13 cellular contexts compared by ENCODE assay signal in genomic region chr12:91947459-91947858, GRCh38.
DNase-seq lines count a peak whose midpoint lies in the region; ATAC-seq and TF ChIP-seq lines count a peak whose summit lies in the region.
"Had no signal": no experiment of that assay in that cellular context is flagged by ENCODE, and none has a peak within 500 bp of the region (broad histone marks: within the 10 kb centered on the region; RNA-seq: fewer than 3 reads in every experiment).

No MANE protein-coding gene starts in this region.

- CTCF ChIA-PET in MCF 10A (lab: Yijun Ruan, JAX), result no interaction called here

- H3K4me3 ChIP-seq in upper lobe of right lung (no peak overlapping the region), adrenal gland (no peak overlapping the region)
- H3K4me3 ChIP-seq: dorsolateral prefrontal cortex, psoas muscle, SK-N-MC had no signal

- 80 to 91% (median 88%) methylated on average over 5 of the region's 5 CpGs for WGBS in adrenal gland, 4 donors

- peak; percentile 88 for ATAC-seq in activated naive CD8-positive, alpha-beta T cell treated with anti-CD3 and anti-CD28 coated beads, Interleukin-2, amount 50 U/mL, for 24 hours
- peak; percentile 98 for ATAC-seq in HG02870 (IDR thresholded peaks at IDR 0.05; ENCODE audit: unreplicated experiment)
- peak; percentile 81 for ATAC-seq in upper lobe of right lung
- ATAC-seq in GM21526 (IDR thresholded peaks at IDR 0.05; ENCODE audit: low FRiP score, unreplicated experiment), result no peak
- ATAC-seq: psoas muscle had no signal

- no peak overlapping the region for H3K4me3 Mint-ChIP-seq in activated naive CD8-positive, alpha-beta T cell treated with anti-CD3 and anti-CD28 coated beads, Interleukin-2, amount 50 U/mL, for 24 hours
- H3K4me3 Mint-ChIP-seq in activated naive CD8-positive, alpha-beta T cell treated with anti-CD3 and anti-CD28 coated beads for 36 hours, result no peak overlapping the region
- no peak overlapping the region for H3K4me3 Mint-ChIP-seq in MCF 10A (ENCODE audit: unreplicated experiment)

- POLR2A ChIA-PET in MCF 10A (lab: Yijun Ruan, JAX), result interaction anchor here (1.7 kb wide), 1 partner anchor 9 kb away, joined by 5 read pairs; no protein-coding TSS in a partner anchor

- peaks cover 12% of the 10 kb centered on the region for H3K9me3 Mint-ChIP-seq in activated naive CD8-positive, alpha-beta T cell treated with anti-CD3 and anti-CD28 coated beads, Interleukin-2, amount 50 U/mL, for 24 hours
- H3K9me3 Mint-ChIP-seq in activated naive CD8-positive, alpha-beta T cell treated with anti-CD3 and anti-CD28 coated beads for 36 hours, result peaks cover 6% of the 10 kb centered on the region
- H3K9me3 Mint-ChIP-seq in MCF 10A (ENCODE audit: unreplicated experiment), result no peaks in the 10 kb centered on the region

- TF ChIP-seq CTCF in upper lobe of right lung (IDR thresholded peaks at IDR 0.05), result no peak
- TF ChIP-seq CTCF in adrenal gland (IDR thresholded peaks at IDR 0.05), result no peak
- TF ChIP-seq CTCF in MCF 10A (IDR thresholded peaks at IDR 0.05; ENCODE audit: unreplicated experiment), result no peak

- TF ChIP-seq POLR2A in adrenal gland (IDR thresholded peaks at IDR 0.05), result no peak

- peaks cover 14% of the 10 kb centered on the region for H3K4me1 Mint-ChIP-seq in activated naive CD8-positive, alpha-beta T cell treated with anti-CD3 and anti-CD28 coated beads, Interleukin-2, amount 50 U/mL, for 24 hours
- peaks cover 7% of the 10 kb centered on the region for H3K4me1 Mint-ChIP-seq in activated naive CD8-positive, alpha-beta T cell treated with anti-CD3 and anti-CD28 coated beads for 36 hours
- no peaks in the 10 kb centered on the region for H3K4me1 Mint-ChIP-seq in MCF 10A (ENCODE audit: insufficient read depth, unreplicated experiment)

- no peaks in the 10 kb centered on the region for H3K27me3 ChIP-seq in upper lobe of right lung
- H3K27me3 ChIP-seq in adrenal gland, result no peaks in the 10 kb centered on the region
- H3K27me3 ChIP-seq: dorsolateral prefrontal cortex had no signal

- H3K4me1 ChIP-seq in upper lobe of right lung (no peaks in the 10 kb centered on the region), adrenal gland (replicated peaks in 1 of 2) (no peaks in the 10 kb centered on the region)
- H3K4me1 ChIP-seq: psoas muscle had no signal

- no TSS peak for BruUV-seq in MCF 10A (replicated peaks; lab: Mats Ljungman, UMichigan)

- no peak overlapping the region for H3K27ac Mint-ChIP-seq in activated naive CD8-positive, alpha-beta T cell treated with anti-CD3 and anti-CD28 coated beads, Interleukin-2, amount 50 U/mL, for 24 hours
- no peak overlapping the region for H3K27ac Mint-ChIP-seq in activated naive CD8-positive, alpha-beta T cell treated with anti-CD3 and anti-CD28 coated beads for 36 hours
- no peak overlapping the region for H3K27ac Mint-ChIP-seq in MCF 10A (ENCODE audit: low read depth, unreplicated experiment)

- H3K27ac ChIP-seq in upper lobe of right lung (no peak overlapping the region), adrenal gland (no peak overlapping the region)
- H3K27ac ChIP-seq: dorsolateral prefrontal cortex, psoas muscle, SK-N-MC had no signal

- intact Hi-C loops in upper lobe of right lung (cut with DNase I), result no loop called here
- intact Hi-C loops in adrenal gland (cut with DNase I), result no loop called here
- intact Hi-C loops in MCF 10A (cut with micrococcal nuclease), result no loop called here

- no peak for DNase-seq in activated naive CD8-positive, alpha-beta T cell treated with anti-CD3 and anti-CD28 coated beads, Interleukin-2, amount 50 U/mL, for 24 hours
- no peak for DNase-seq in activated naive CD8-positive, alpha-beta T cell treated with anti-CD3 and anti-CD28 coated beads for 36 hours
- DNase-seq in MV-4-11 (lab: John Stamatoyannopoulos, UW) (peak; percentile 87), upper lobe of right lung (no peak), adrenal gland (no peak), MCF 10A (ENCODE audit: unreplicated experiment) (no peak)
- DNase-seq: activated CD4-positive, alpha-beta T cell treated with anti-CD3 and anti-CD28 coated beads, Interleukin-2, amount 50 U/mL, for 1 hour; amniotic stem cell; dorsolateral prefrontal cortex; psoas muscle had no signal

- no peaks in the 10 kb centered on the region for H3K36me3 ChIP-seq in upper lobe of right lung
- H3K36me3 ChIP-seq in adrenal gland (replicated peaks in 1 of 2), result no peaks in the 10 kb centered on the region

- H3K27me3 Mint-ChIP-seq in activated naive CD8-positive, alpha-beta T cell treated with anti-CD3 and anti-CD28 coated beads, Interleukin-2, amount 50 U/mL, for 24 hours, result no peaks in the 10 kb centered on the region
- no peaks in the 10 kb centered on the region for H3K27me3 Mint-ChIP-seq in activated naive CD8-positive, alpha-beta T cell treated with anti-CD3 and anti-CD28 coated beads for 36 hours
- H3K27me3 Mint-ChIP-seq in MCF 10A (ENCODE audit: insufficient read depth, unreplicated experiment), result no peaks in the 10 kb centered on the region

- no peaks in the 10 kb centered on the region for H3K36me3 Mint-ChIP-seq in activated naive CD8-positive, alpha-beta T cell treated with anti-CD3 and anti-CD28 coated beads, Interleukin-2, amount 50 U/mL, for 24 hours (ENCODE audit: low read depth)
- peaks cover 4% of the 10 kb centered on the region for H3K36me3 Mint-ChIP-seq in activated naive CD8-positive, alpha-beta T cell treated with anti-CD3 and anti-CD28 coated beads for 36 hours
- H3K36me3 Mint-ChIP-seq in MCF 10A (ENCODE audit: insufficient read depth, unreplicated experiment), result no peaks in the 10 kb centered on the region

- no peaks in the 10 kb centered on the region for H3K9me3 ChIP-seq in upper lobe of right lung
- no peaks in the 10 kb centered on the region for H3K9me3 ChIP-seq in adrenal gland (replicated peaks in 1 of 3)
- H3K9me3 ChIP-seq: psoas muscle had no signal
